1 cellular context compared by ENCODE assay signal in the genomic region with DNA sequence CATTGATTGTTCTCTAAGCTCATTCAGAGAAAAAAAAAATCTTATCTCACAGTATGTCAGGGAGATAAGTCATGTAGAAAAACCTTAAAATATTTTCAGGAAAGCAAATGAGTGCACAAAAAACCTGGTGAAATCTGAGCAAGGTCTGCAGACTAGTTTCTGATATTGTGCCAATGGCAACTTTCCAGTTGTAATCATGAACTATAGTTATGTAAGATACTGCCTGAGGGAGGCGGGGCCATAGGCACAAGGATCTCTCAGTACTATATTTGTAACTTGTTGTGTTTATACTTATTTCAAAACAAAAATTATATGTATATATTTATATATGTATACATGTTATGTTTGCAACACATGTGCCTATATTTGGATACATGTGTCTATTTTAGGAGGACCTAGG. TPM values are rescaled to one million over a fixed set of nuclear protein-coding genes. Genes with fewer than 3 reads are reported as not detected.
"Had no signal": no experiment of that assay in that cellular context is flagged by ENCODE, and none has a peak within 500 bp of the region (broad histone marks: within the 10 kb centered on the region; RNA-seq: fewer than 3 reads in every experiment).

No MANE protein-coding gene starts in this region.

RNA-seq across cellular contexts. Expression of gene PLGLB1, which starts 5.2 kb away (rescaled TPM):
- total RNA-seq: HT-29 had no signal
